In genomic region chr11:1081601-1082311, GRCh38 we compare ENCODE assay signal across 24 cellular contexts. TPM values are rescaled to one million over a fixed set of nuclear protein-coding genes. Genes with fewer than 3 reads are reported as not detected.
DNase-seq lines count a peak whose midpoint lies in the region; ATAC-seq and TF ChIP-seq lines count a peak whose summit lies in the region.
"Had no signal": no experiment of that assay in that cellular context is flagged by ENCODE, and none has a peak within 500 bp of the region (broad histone marks: within the 10 kb centered on the region; RNA-seq: fewer than 3 reads in every experiment).

No MANE protein-coding gene starts in this region.

- H3K27me3 ChIP-seq in right atrium auricular region (no peaks in the 10 kb centered on the region), transverse colon (peaks cover 10% of the 10 kb centered on the region)
- H3K27me3 ChIP-seq: foreskin keratinocyte had no signal

- in situ Hi-C loops in transverse colon (cut with MboI; ENCODE audit: low pct_ligation_motif_present in 1 of 4, low pct_unique_long_range_greater_than_20kb in 1 of 4, low sequenced_read_pairs in 3 of 4): no loop called here

- H3K9me3 ChIP-seq in right atrium auricular region (no peaks in the 10 kb centered on the region), transverse colon (no peaks in the 10 kb centered on the region)
- H3K9me3 ChIP-seq: A549 had no signal

- 74% methylated on average over 16 of the region's 33 CpGs; no CpG with 5 or more reads in 1 of the 2 donors for WGBS in transverse colon (ENCODE audit: low coverage in 1 of 2), 2 donors

- H3K4me1 ChIP-seq in right atrium auricular region (no peaks in the 10 kb centered on the region), transverse colon (no peaks in the 10 kb centered on the region)
- H3K4me1 ChIP-seq: A549, foreskin keratinocyte had no signal

- TF ChIP-seq EP300 in transverse colon (IDR thresholded peaks at IDR 0.05; ENCODE audit: low read depth): no peak

- H3K27ac ChIP-seq in right atrium auricular region (no peak overlapping the region), transverse colon (no peak overlapping the region)
- H3K27ac ChIP-seq: A549, foreskin keratinocyte, KMS-11, RWPE1 had no signal

- peak; percentile 16 for TF ChIP-seq POLR2A in transverse colon (IDR thresholded peaks at IDR 0.05)

- H3K4me3 ChIP-seq in right atrium auricular region (no peak overlapping the region), transverse colon (no peak overlapping the region)
- H3K4me3 ChIP-seq: A549 had no signal

- intact Hi-C loops in left cardiac atrium (cut with DNase I): no loop called here
- intact Hi-C loops in transverse colon (cut with DNase I; ENCODE audit: low total_unique reads): no loop called here

- no peaks in the 10 kb centered on the region for H3K36me3 ChIP-seq in right atrium auricular region
- H3K36me3 ChIP-seq in transverse colon: no peaks in the 10 kb centered on the region

- DNase-seq in NCI-H345 (lab: John Stamatoyannopoulos, UW) (peak; percentile 8), NCI-H345 treated with DMSO at 0.1 percent for 48 hours (lab: John Stamatoyannopoulos, UW; ENCODE audit: unreplicated experiment) (no peak), left cardiac atrium (peak; percentile 19), right atrium auricular region (ENCODE audit: low spot score) (no peak), mesenteric fat pad (ENCODE audit: low spot score) (peak; percentile 85), transverse colon (no peak)
- DNase-seq: activated CD4-positive, alpha-beta T cell treated with anti-CD3 and anti-CD28 coated beads, Interleukin-2, amount 50 U/mL, for 4 hours; activated gamma-delta T cell treated with Interleukin-2 at 50 U/mL for 16 hours; DND-41; effector memory CD8-positive, alpha-beta T cell; foreskin keratinocyte; H9; NCI-H1436 treated with DMSO at 0.1 percent for 48 hours; NCI-H2171 treated with DMSO at 0.1 percent for 48 hours; NCI-H526; nephron progenitor cell had no signal

- TF ChIP-seq CTCF in right atrium auricular region (IDR thresholded peaks at IDR 0.05) (no peak), transverse colon (IDR thresholded peaks at IDR 0.05) (no peak)

- ATAC-seq in left cardiac atrium (no peak), GM21619 (IDR thresholded peaks at IDR 0.05; ENCODE audit: unreplicated experiment) (no peak), HG03342 (IDR thresholded peaks at IDR 0.05; ENCODE audit: unreplicated experiment) (no peak)
- ATAC-seq: effector memory CD8-positive, alpha-beta T cell; esophagus mucosa; foreskin keratinocyte had no signal

RNA-seq across cellular contexts. Expression of gene MUC2, which starts 7.1 kb away (rescaled TPM):
- total RNA-seq in left cardiac atrium (under 1 TPM in 1 of 2 donors, not detected in 1; 0.26 TPM), right atrium auricular region (not detected), mesenteric fat pad (0.80 TPM), transverse colon (100 to 1,000 TPM; 269 to 910 (median 671) TPM)
- total RNA-seq: B cell, foreskin keratinocyte, H9 had no signal

RNA-seq across cellular contexts. Expression of gene MUC6, which starts 45.2 kb away (rescaled TPM):
- total RNA-seq in left cardiac atrium: not detected
- not detected for total RNA-seq in right atrium auricular region
- total RNA-seq in mesenteric fat pad: not detected
- not detected for total RNA-seq in transverse colon
- total RNA-seq: B cell, esophagus mucosa, foreskin keratinocyte, H9, ureter had no signal

Comparison
In these comparisons a context has a peak if more than half of its experiments do, and no peak if none do; other contexts are left out.
1. DNase-seq: peak in NCI-H345 (single experiment), left cardiac atrium (single experiment) and mesenteric fat pad (single experiment); none in NCI-H345 treated with DMSO at 0.1 percent for 48 hours (single experiment), right atrium auricular region (single experiment) and transverse colon (single experiment).
2. RNA of gene MUC2, which starts 7.1 kb away (total RNA-seq): 269 to 910 TPM in transverse colon; 0.80 TPM in mesenteric fat pad (single experiment), 0.26 TPM in left cardiac atrium and not detected in right atrium auricular region; every median in the first group is over 100 times any median in the second.